ENCODE assay signal across 24 cellular contexts in the genomic region with DNA sequence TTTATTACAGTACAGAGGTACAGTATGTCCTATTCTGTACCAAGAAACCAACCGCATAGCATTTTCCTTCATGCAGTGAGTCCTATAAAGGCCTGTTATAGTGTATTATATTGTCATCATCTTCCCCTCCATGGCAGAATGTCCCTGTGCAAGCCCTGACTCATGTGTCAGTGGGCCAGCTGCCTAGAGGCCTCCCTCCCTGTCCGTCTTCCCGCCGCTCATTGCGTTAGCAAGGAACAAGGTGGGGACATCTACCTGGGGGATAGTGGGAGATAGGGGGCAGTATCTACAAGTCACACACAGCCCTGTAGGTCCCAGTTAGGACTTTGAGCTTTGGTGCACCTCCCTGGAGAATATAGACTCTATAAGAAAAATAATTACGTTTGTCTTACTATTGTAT. TPM values are rescaled to one million over a fixed set of nuclear protein-coding genes. Genes with fewer than 3 reads are reported as not detected.
DNase-seq lines count a peak whose midpoint lies in the region; ATAC-seq, FAIRE-seq and TF ChIP-seq lines count a peak whose summit lies in the region.
"Had no signal": no experiment of that assay in that cellular context is flagged by ENCODE, and none has a peak within 500 bp of the region (broad histone marks: within the 10 kb centered on the region; RNA-seq: fewer than 3 reads in every experiment).

No MANE protein-coding gene starts in this region.

- no peaks in the 10 kb centered on the region for H3K27me3 ChIP-seq in breast epithelium
- no peaks in the 10 kb centered on the region for H3K27me3 ChIP-seq in adrenal gland
- H3K27me3 ChIP-seq in HepG2 (ENCODE audit: control insufficient read depth in 1 of 2, insufficient read depth in 2 of 2, low read length in 2 of 2), result no peaks in the 10 kb centered on the region
- no peaks in the 10 kb centered on the region for H3K27me3 ChIP-seq in mesenchymal stem cell (ENCODE audit: control insufficient read depth in 1 of 2, insufficient read depth in 1 of 2, low read length in 2 of 2)
- H3K27me3 ChIP-seq: BLaER1 had no signal

- TF ChIP-seq POLR2A in breast epithelium (IDR thresholded peaks at IDR 0.05) (no peak), adrenal gland (IDR thresholded peaks at IDR 0.05) (no peak), HepG2 (IDR thresholded peaks at IDR 0.05; ENCODE audit: insufficient read depth in 1 of 2, low read depth in 2 of 2, low read length in 2 of 2) (no peak)

- H3K9ac ChIP-seq in HepG2 (ENCODE audit: insufficient read depth, low read depth, low read length) (no peak overlapping the region), mesenchymal stem cell (ENCODE audit: low read length) (no peak overlapping the region)
- H3K9ac ChIP-seq: BLaER1, GM23248 had no signal

- H2AK5ac ChIP-seq in mesenchymal stem cell (ENCODE audit: low read length, severe bottlenecking), result no peak overlapping the region

- H3K27ac ChIP-seq in breast epithelium (no peak overlapping the region), adrenal gland (peak overlapping the region in 3 of 5 donors; percentile 1 to 45 (median 1)), HepG2 (ENCODE audit: extremely low read length, insufficient read depth, low read length) (no peak overlapping the region), mesenchymal stem cell (ENCODE audit: low read length, poor library complexity, severe bottlenecking) (no peak overlapping the region)
- H3K27ac ChIP-seq: 22Rv1, BLaER1, GM23248 had no signal

- DNase-seq in MCF 10A (ENCODE audit: unreplicated experiment) (no peak), breast epithelium (ENCODE audit: low spot score in 2 of 2) (no peak), adrenal gland (peak in 6 of 7 donors; percentile 38 to 70 (median 50)), HepG2 (ENCODE audit: low spot score) (no peak), hypothalamus (lab: John Stamatoyannopoulos, UW) (no peak), chondrocyte (ENCODE audit: low spot score) (no peak), mesenchymal stem cell (no peak)
- DNase-seq: ACHN; CD4-positive, alpha-beta T cell; COR-L47; DMS 273 treated with DMSO at 0.1 percent for 48 hours; GM23248; KBM-7; NCI-H1092; NCI-H1436; NCI-H2029; NCI-H345; NCI-H524 treated with DMSO at 0.1 percent for 48 hours; NCI-H82; SHP77 had no signal

- intact Hi-C loops in MCF 10A (cut with micrococcal nuclease) (no loop called here), breast epithelium (cut with DNase I; ENCODE audit: low total_unique reads) (no loop called here), adrenal gland (cut with DNase I) (no loop called here), HepG2 (cut with micrococcal nuclease; ENCODE audit: unreplicated experiment) (no loop called here)

- FAIRE-seq in HepG2 (lab: Jason Lieb, UNC), result no peak
- FAIRE-seq: GM12891 had no signal

- no peak overlapping the region for H3K23ac ChIP-seq in mesenchymal stem cell (ENCODE audit: low read length in 2 of 2)

- H3K4me1 Mint-ChIP-seq in MCF 10A (ENCODE audit: insufficient read depth, unreplicated experiment), result no peaks in the 10 kb centered on the region
- H3K4me1 Mint-ChIP-seq in chondrocyte (ENCODE audit: low read depth), result no peaks in the 10 kb centered on the region

- H3K4me3 ChIP-seq in breast epithelium (no peak overlapping the region), adrenal gland (no peak overlapping the region), HepG2 (replicated peaks in 1 of 3; ENCODE audit: insufficient read depth in 1 of 3, low read depth in 2 of 3, low read length in 3 of 3) (no peak overlapping the region), mesenchymal stem cell (ENCODE audit: insufficient read depth in 1 of 2, low read depth in 1 of 2, low read length in 2 of 2) (no peak overlapping the region)
- H3K4me3 ChIP-seq: BLaER1, GM23248 had no signal

- peaks cover 26% of the 10 kb centered on the region for H4K20me1 ChIP-seq in HepG2 (ENCODE audit: insufficient read depth, low read length)

- H2BK12ac ChIP-seq in mesenchymal stem cell (ENCODE audit: low read length in 2 of 2), result no peak overlapping the region

- H3K36me3 ChIP-seq in breast epithelium, result no peaks in the 10 kb centered on the region
- peaks cover 0 to 40% of the 10 kb centered on the region in 2 donors for H3K36me3 ChIP-seq in adrenal gland (replicated peaks in 1 of 2)
- H3K36me3 ChIP-seq in HepG2 (replicated peaks in 1 of 2; ENCODE audit: control insufficient read depth in 1 of 2, insufficient read depth in 2 of 2, low read length in 2 of 2), result peaks cover 58 to 85% of the 10 kb centered on the region in 2 experiments
- H3K36me3 ChIP-seq in mesenchymal stem cell (ENCODE audit: control insufficient read depth in 1 of 2, insufficient read depth in 2 of 2, low read depth in 1 of 2, low read length in 2 of 2), result peaks cover 37 to 81% of the 10 kb centered on the region in 2 experiments

- H4K8ac ChIP-seq in mesenchymal stem cell (ENCODE audit: low read length), result no peak overlapping the region

- POLR2A ChIA-PET in MCF 10A (lab: Yijun Ruan, JAX) (interaction anchor here (1.5 to 2.9 kb wide), 2 partner anchors 10 to 27 kb away, joined by 5 to 8 read pairs; partner anchors contain the start of gene ARFGEF2), HepG2 (lab: Yijun Ruan, JAX) (no interaction called here)

- no peak overlapping the region for H4K91ac ChIP-seq in mesenchymal stem cell (ENCODE audit: low read length)

- no peak overlapping the region for H3K14ac ChIP-seq in mesenchymal stem cell (ENCODE audit: low read length in 2 of 2)

- H3K79me1 ChIP-seq in mesenchymal stem cell (replicated peaks; ENCODE audit: low read length, poor library complexity, severe bottlenecking), result peaks cover 41% of the 10 kb centered on the region

- H3K4me3 Mint-ChIP-seq in MCF 10A (ENCODE audit: unreplicated experiment), result no peak overlapping the region
- no peak overlapping the region for H3K4me3 Mint-ChIP-seq in chondrocyte (ENCODE audit: unreplicated experiment)
- H3K4me3 Mint-ChIP-seq: CD4-positive, alpha-beta T cell had no signal

- H3K4me2 ChIP-seq in HepG2 (ENCODE audit: low read depth, low read length), result no peak overlapping the region
- no peak overlapping the region for H3K4me2 ChIP-seq in mesenchymal stem cell (ENCODE audit: low read length, poor library complexity, severe bottlenecking)
- H3K4me2 ChIP-seq: BLaER1 had no signal

- no peak overlapping the region for H3K18ac ChIP-seq in mesenchymal stem cell (ENCODE audit: low read depth in 1 of 2, low read length in 2 of 2)

- H3K9me3 Mint-ChIP-seq in MCF 10A (ENCODE audit: unreplicated experiment) (no peaks in the 10 kb centered on the region), chondrocyte (ENCODE audit: low read depth) (no peaks in the 10 kb centered on the region)
- H3K9me3 Mint-ChIP-seq: CD4-positive, alpha-beta T cell had no signal

- BruUV-seq in MCF 10A (replicated peaks; lab: Mats Ljungman, UMichigan), result no TSS peak
- no TSS peak for BruUV-seq in HepG2 (replicated peaks; lab: Mats Ljungman, UMichigan)

- H3K36me3 Mint-ChIP-seq in MCF 10A (ENCODE audit: insufficient read depth, unreplicated experiment) (peaks cover 54% of the 10 kb centered on the region), chondrocyte (ENCODE audit: low read depth) (peaks cover 21% of the 10 kb centered on the region)

- 52 to 76% (median 67%) methylated on average over 4 to 6 of the region's 6 CpGs for WGBS in adrenal gland, 4 donors
- WGBS in HepG2 (ENCODE audit: low lambda C conversion rate), result 95% methylated on average over 6 of the region's 6 CpGs
- WGBS in mesenchymal stem cell, result 96% methylated on average over 5 of the region's 6 CpGs

- no peak overlapping the region for H2BK15ac ChIP-seq in mesenchymal stem cell (ENCODE audit: low read depth, poor library complexity, severe bottlenecking)

- no peak overlapping the region for H2BK120ac ChIP-seq in mesenchymal stem cell (ENCODE audit: low read depth, low read length)

- no peak overlapping the region for H3K4ac ChIP-seq in mesenchymal stem cell (ENCODE audit: low read depth in 1 of 2, low read length in 2 of 2)

- peak; percentile 47; the same call in 2 of the 3 replicates for ATAC-seq in HepG2
- no peak for ATAC-seq in HG03342 (IDR thresholded peaks at IDR 0.05; ENCODE audit: unreplicated experiment)

- CTCF ChIA-PET in MCF 10A (lab: Yijun Ruan, JAX) (no interaction called here), HepG2 (lab: Yijun Ruan, JAX; ENCODE audit: low intra/inter-chr PET ratio, low total read pairs) (no interaction called here)

- H3K4me1 ChIP-seq in breast epithelium, result no peaks in the 10 kb centered on the region
- peaks cover 3 to 19% of the 10 kb centered on the region in 2 donors for H3K4me1 ChIP-seq in adrenal gland (replicated peaks in 1 of 2)
- H3K4me1 ChIP-seq in HepG2 (ENCODE audit: insufficient read depth, low read length), result no peaks in the 10 kb centered on the region
- H3K4me1 ChIP-seq in mesenchymal stem cell (ENCODE audit: control insufficient read depth, insufficient read depth, low read depth, low read length), result peaks cover 4% of the 10 kb centered on the region

- TF ChIP-seq CTCF in MCF 10A (IDR thresholded peaks at IDR 0.05; ENCODE audit: unreplicated experiment) (no peak), breast epithelium (IDR thresholded peaks at IDR 0.05) (no peak), adrenal gland (IDR thresholded peaks at IDR 0.05) (no peak), HepG2 (CRISPR knock-in tag; IDR thresholded peaks at IDR 0.05) (peak; percentile 40), chondrocyte (IDR thresholded peaks at IDR 0.05) (no peak)

- peak overlapping the region; percentile 28 for H3K27ac Mint-ChIP-seq in MCF 10A (ENCODE audit: low read depth, unreplicated experiment)
- H3K27ac Mint-ChIP-seq in chondrocyte (ENCODE audit: unreplicated experiment), result no peak overlapping the region
- H3K27ac Mint-ChIP-seq: CD4-positive, alpha-beta T cell had no signal

- H3K79me2 ChIP-seq in HepG2 (ENCODE audit: insufficient read depth, low read length), result peaks cover 11% of the 10 kb centered on the region

- no peak for TF ChIP-seq EP300 in HepG2 (IDR thresholded peaks at IDR 0.05; ENCODE audit: low read depth in 2 of 2, low read length in 2 of 2)
- no peak for TF ChIP-seq EP300 in HepG2 (CRISPR knock-in tag; IDR thresholded peaks at IDR 0.05; ENCODE audit: borderline replicate concordance)

- no peak overlapping the region for H2BK5ac ChIP-seq in mesenchymal stem cell (ENCODE audit: low read depth, low read length, poor library complexity, severe bottlenecking)

- H2AFZ ChIP-seq in HepG2 (ENCODE audit: low read length), result no peak overlapping the region
- H2AFZ ChIP-seq in mesenchymal stem cell (ENCODE audit: low read depth, low read length), result no peak overlapping the region
- H2AFZ ChIP-seq: GM23248 had no signal

- H3K27me3 Mint-ChIP-seq in MCF 10A (ENCODE audit: insufficient read depth, unreplicated experiment), result no peaks in the 10 kb centered on the region
- H3K27me3 Mint-ChIP-seq in chondrocyte (ENCODE audit: low read depth), result no peaks in the 10 kb centered on the region
- H3K27me3 Mint-ChIP-seq: CD4-positive, alpha-beta T cell had no signal

- H3K9me3 ChIP-seq in breast epithelium (no peaks in the 10 kb centered on the region), adrenal gland (replicated peaks in 1 of 3) (no peaks in the 10 kb centered on the region), HepG2 (ENCODE audit: low read length) (no peaks in the 10 kb centered on the region), mesenchymal stem cell (ENCODE audit: control insufficient read depth, low read length) (no peaks in the 10 kb centered on the region)
- H3K9me3 ChIP-seq: BLaER1 had no signal

- no peak for TF ChIP-seq RAD21 in HepG2 (CRISPR knock-in tag; IDR thresholded peaks at IDR 0.05)

- in situ Hi-C loops in HepG2 (cut with HindIII; ENCODE audit: extremely low pct_ligation_motif_present, low pct_unique_long_range_greater_than_20kb), result no loop called here

RNA-seq across cellular contexts. Expression of gene ARFGEF2, which starts 27.1 kb away (rescaled TPM):
- 30.3 and 33.5 TPM in 2 replicates for total RNA-seq in MCF 10A (2022)
- 10 to 100 TPM; 37.1 to 61.6 (median 42.3) TPM for total RNA-seq in breast epithelium
- total RNA-seq in adrenal gland, result 100 to 1,000 TPM in 2 of 8 donors, 10 to 100 TPM in 6; 52.8 to 128 (median 79.4) TPM
- 10 to 100 TPM; 17.1 to 80.3 (median 33.1) TPM for polyA plus RNA-seq in adrenal gland
- 60.8 and 89.4 TPM in 2 replicates for total RNA-seq in HepG2 (2016; rRNA removed; fragmentation: Illumina TruSeq; extraction: Trizol)
- 12.9 and 14.8 TPM in 2 replicates for total RNA-seq in HepG2 (2016; cell fraction: cytosol; rRNA removed; fragmentation: Illumina TruSeq; extraction: Trizol; ENCODE audit: low read depth)
- total RNA-seq in HepG2 (2016; cell fraction: insoluble cytoplasmic fraction; rRNA removed; fragmentation: Illumina TruSeq; extraction: Trizol), result 57.7 and 87.7 TPM in 2 replicates
- 22.8 and 23.2 TPM in 2 replicates for total RNA-seq in HepG2 (2016; cell fraction: membrane; rRNA removed; fragmentation: Illumina TruSeq; extraction: Trizol)
- 61.8 and 69.9 TPM in 2 replicates for total RNA-seq in HepG2 (2016; cell fraction: nucleus; rRNA removed; fragmentation: Illumina TruSeq; extraction: Trizol)
- polyA plus RNA-seq in HepG2 (2011; rRNA removed), result 44.0 and 44.6 TPM in 2 replicates
- polyA plus RNA-seq in HepG2 (2011; cell fraction: cytosol; rRNA removed), result 26.6 and 34.6 TPM in 2 replicates
- 49.9 and 56.4 TPM in 2 replicates for polyA plus RNA-seq in HepG2 (2011; cell fraction: nucleus; rRNA removed)
- 42.2 and 43.8 TPM in 2 replicates for polyA plus RNA-seq in HepG2 (2012)
- 1.1 TPM in 2 replicates for polyA plus RNA-seq in HepG2 (2016; cell fraction: cytosol; fragmentation: Illumina TruSeq; extraction: Trizol; ENCODE audit: low read depth)
- polyA plus RNA-seq in HepG2 (2016; cell fraction: insoluble cytoplasmic fraction; fragmentation: Illumina TruSeq; extraction: Trizol; ENCODE audit: low read depth), result 38.0 and 39.6 TPM in 2 replicates
- 3.0 and 3.5 TPM in 2 replicates for polyA plus RNA-seq in HepG2 (2016; cell fraction: membrane; fragmentation: Illumina TruSeq; extraction: Trizol; ENCODE audit: low read depth)
- polyA plus RNA-seq in HepG2 (2016; cell fraction: nucleus; fragmentation: Illumina TruSeq; extraction: Trizol; ENCODE audit: insufficient read depth, low read depth), result 60.6 and 68.6 TPM in 2 replicates
- 69.3 and 130 TPM in 2 replicates for polyA minus RNA-seq in HepG2 (2011; rRNA and poly(A)+ RNA removed; ENCODE audit: low replicate concordance)
- 69.6 and 83.1 TPM in 2 replicates for polyA minus RNA-seq in HepG2 (2011; cell fraction: cytosol; rRNA and poly(A)+ RNA removed)
- 96.2 and 117 TPM in 2 replicates for polyA minus RNA-seq in HepG2 (2011; cell fraction: nucleus; rRNA and poly(A)+ RNA removed)
- 29.2 to 31.8 TPM (median 30.0 TPM) in 3 replicates for total RNA-seq in chondrocyte
- 13.5 TPM for polyA plus RNA-seq in mesenchymal stem cell (2013, experiment 1 of 2)
- 13.8 TPM for polyA plus RNA-seq in mesenchymal stem cell (2013, experiment 2 of 2)

Comparison
In these comparisons a context has a peak if more than half of its experiments do, and no peak if none do; other contexts are left out.
1. DNase-seq: peak in adrenal gland (6 of 7); none in MCF 10A (single experiment), breast epithelium (0 of 2), HepG2 (single experiment), hypothalamus (0 of 51), chondrocyte (single experiment) and mesenchymal stem cell (single experiment).
2. H3K27ac ChIP-seq: peak in adrenal gland (3 of 5); none in breast epithelium (0 of 2), HepG2 (single experiment) and mesenchymal stem cell (single experiment).